8 cellular contexts compared by ENCODE assay signal in genomic region chr20:18632196-18632789, GRCh38. TPM values are rescaled to one million over a fixed set of nuclear protein-coding genes. Genes with fewer than 3 reads are reported as not detected.
A peak's percentile ranks its signal among the peaks of the same experiment; 100 is the strongest.
DNase-seq lines count a peak whose midpoint lies in the region; ATAC-seq and TF ChIP-seq lines count a peak whose summit lies in the region.

No MANE protein-coding gene starts in this region.

- peak; percentile 83 for TF ChIP-seq CTCF in KMS-11 (conservative IDR thresholded peaks at IDR 0.05; ENCODE audit: low read depth, low read length)
- peak; percentile 99 for TF ChIP-seq CTCF in nephron progenitor cell (IDR thresholded peaks at IDR 0.05)
- peak; percentile 83 to 88 (median 86) for TF ChIP-seq CTCF in transverse colon (IDR thresholded peaks at IDR 0.05)

- H3K9me3 Mint-ChIP-seq in activated T-cell treated with anti-CD3 and anti-CD28 coated beads, Interleukin-2, amount 50 U/mL, for 4 hours: no peaks in the 10 kb centered on the region
- H3K9me3 Mint-ChIP-seq in nephron progenitor cell: no peaks in the 10 kb centered on the region

- no peaks in the 10 kb centered on the region for H3K4me1 Mint-ChIP-seq in activated T-cell treated with anti-CD3 and anti-CD28 coated beads, Interleukin-2, amount 50 U/mL, for 4 hours (ENCODE audit: low read depth)
- peaks cover 13% of the 10 kb centered on the region for H3K4me1 Mint-ChIP-seq in nephron progenitor cell

- intact Hi-C loops in transverse colon (cut with DNase I; ENCODE audit: low total_unique reads): no loop called here

- H3K27me3 ChIP-seq in KMS-11 (ENCODE audit: insufficient read depth, low read depth) (no peaks in the 10 kb centered on the region), transverse colon (no peaks in the 10 kb centered on the region)

- TF ChIP-seq EP300 in transverse colon (IDR thresholded peaks at IDR 0.05; ENCODE audit: low read depth): no peak

- no peaks in the 10 kb centered on the region for H3K27me3 Mint-ChIP-seq in activated T-cell treated with anti-CD3 and anti-CD28 coated beads, Interleukin-2, amount 50 U/mL, for 4 hours (ENCODE audit: low read depth)
- H3K27me3 Mint-ChIP-seq in nephron progenitor cell (ENCODE audit: low read depth, poor library complexity): no peaks in the 10 kb centered on the region

- no peak overlapping the region for H3K27ac Mint-ChIP-seq in nephron progenitor cell

- WGBS in transverse colon (ENCODE audit: low coverage in 1 of 2), 2 donors: 23 to 33% methylated on average over 7 of the region's 7 CpGs

- H3K4me3 ChIP-seq in KMS-11 (IDR thresholded peaks at IDR 0.05; ENCODE audit: insufficient read depth, low read depth, low read length) (no peak overlapping the region), transverse colon (no peak overlapping the region)

- no peak overlapping the region for H3K4me3 Mint-ChIP-seq in activated T-cell treated with anti-CD3 and anti-CD28 coated beads, Interleukin-2, amount 50 U/mL, for 4 hours
- no peak overlapping the region for H3K4me3 Mint-ChIP-seq in nephron progenitor cell

- peak; percentile 90 for ATAC-seq in GM21786 (IDR thresholded peaks at IDR 0.05; ENCODE audit: unreplicated experiment)
- peak; percentile 86 to 88 for ATAC-seq in activated T-cell treated with anti-CD3 and anti-CD28 coated beads, Interleukin-2, amount 50 U/mL, for 4 hours

- no peaks in the 10 kb centered on the region for H3K9me3 ChIP-seq in transverse colon

- H3K4me1 ChIP-seq in KMS-11 (ENCODE audit: low read depth, poor library complexity, severe bottlenecking) (no peaks in the 10 kb centered on the region), transverse colon (no peaks in the 10 kb centered on the region)

- H3K36me3 Mint-ChIP-seq in activated T-cell treated with anti-CD3 and anti-CD28 coated beads, Interleukin-2, amount 50 U/mL, for 4 hours (ENCODE audit: insufficient read depth): peaks cover 28% of the 10 kb centered on the region
- H3K36me3 Mint-ChIP-seq in nephron progenitor cell (ENCODE audit: low read depth): peaks cover 19% of the 10 kb centered on the region

- in situ Hi-C loops in transverse colon (cut with MboI; ENCODE audit: low pct_ligation_motif_present in 1 of 4, low pct_unique_long_range_greater_than_20kb in 1 of 4, low sequenced_read_pairs in 3 of 4): loop anchor here in 2 of 4 donors (25.0 kb wide), 2 partner anchors 580 to 955 kb away; partner anchors contain the start of gene SLC24A3 (in 2 of the 2)

- no peak for TF ChIP-seq POLR2A in transverse colon (IDR thresholded peaks at IDR 0.05)

- H2AFZ ChIP-seq in KMS-11 (ENCODE audit: low read depth): no peak overlapping the region

- no peaks in the 10 kb centered on the region for H3K36me3 ChIP-seq in KMS-11 (ENCODE audit: insufficient read depth)
- H3K36me3 ChIP-seq in transverse colon: no peaks in the 10 kb centered on the region

- no peak overlapping the region for H3K9ac ChIP-seq in KMS-11

- H3K4me2 ChIP-seq in KMS-11: no peak overlapping the region

- no peaks in the 10 kb centered on the region for H3K79me2 ChIP-seq in KMS-11 (ENCODE audit: insufficient read depth, low read depth)

- H3K27ac ChIP-seq in KMS-11 (no peak overlapping the region), transverse colon (no peak overlapping the region)

- H4K20me1 ChIP-seq in KMS-11 (ENCODE audit: insufficient read depth): no peaks in the 10 kb centered on the region

- DNase-seq in Daoy (ENCODE audit: low read depth): peak; percentile 65
- peak; percentile 77 for DNase-seq in OCI-M1 (lab: John Stamatoyannopoulos, UW)
- peak; percentile 32 for DNase-seq in activated T-cell treated with anti-CD3 and anti-CD28 coated beads, Interleukin-2, amount 50 U/mL, for 4 hours
- peak; percentile 69 for DNase-seq in fibroblast of peridontal ligament (ENCODE audit: extremely low read depth)
- peak; percentile 78 for DNase-seq in nephron progenitor cell
- DNase-seq in transverse colon: peak; percentile 46

RNA-seq across cellular contexts. Expression of gene DTD1, which starts 44.4 kb away (rescaled TPM):
- total RNA-seq in Daoy (2014; rRNA removed; shearing (Covaris generic)): 80.6 and 107 TPM in 2 replicates
- total RNA-seq in activated T-cell treated with anti-CD3 and anti-CD28 coated beads, Interleukin-2, amount 50 U/mL, for 4 hours: 10 to 100 TPM; 42.9 to 50.7 (median 47.4) TPM
- 10 to 100 TPM in 2 of 4 donors, 1 to 10 TPM in 2; 3.7 to 17.6 (median 9.8) TPM for total RNA-seq in transverse colon
